In the genomic region with DNA sequence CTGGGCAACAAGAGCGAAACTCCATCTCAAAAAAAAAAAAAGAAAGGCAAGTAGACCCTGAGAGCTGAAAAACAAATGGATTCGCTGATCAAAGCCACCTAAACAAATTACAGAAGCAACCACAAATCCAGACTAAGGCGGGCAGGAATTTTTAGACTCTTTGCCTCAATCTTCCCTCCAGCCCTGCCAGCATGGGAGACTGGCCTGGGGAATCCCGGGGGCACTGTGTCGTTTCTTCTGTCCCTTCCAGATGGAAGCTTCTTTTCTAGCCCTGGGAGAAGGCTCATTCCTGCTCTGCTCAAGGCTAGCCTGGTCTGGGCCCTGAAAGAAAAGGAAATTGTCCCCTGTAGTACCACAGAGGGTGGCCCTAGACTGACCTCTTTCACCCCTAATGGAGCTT, we compare ENCODE assay signal across 24 cellular contexts. TPM values are rescaled to one million over a fixed set of nuclear protein-coding genes. Genes with fewer than 3 reads are reported as not detected.
DNase-seq lines count a peak whose midpoint lies in the region; ATAC-seq, FAIRE-seq and TF ChIP-seq lines count a peak whose summit lies in the region.
"Had no signal": no experiment of that assay in that cellular context is flagged by ENCODE, and none has a peak within 500 bp of the region (broad histone marks: within the 10 kb centered on the region; RNA-seq: fewer than 3 reads in every experiment).

No MANE protein-coding gene starts in this region.

- H3K4me1 ChIP-seq in heart right ventricle (peaks cover 3 to 39% (median 33%) of the 10 kb centered on the region in 9 donors), left lung (peaks cover 0 to 25% of the 10 kb centered on the region in 2 donors), gastrocnemius medialis (peaks cover 16 to 18% of the 10 kb centered on the region in 2 donors), uterus (peaks cover 0 to 8% of the 10 kb centered on the region in 2 donors)

- peak overlapping the region in 9 of 10 donors; percentile 26 to 84 (median 76) for H3K27ac ChIP-seq in heart right ventricle
- peak overlapping the region; percentile 62 to 72 for H3K27ac ChIP-seq in left lung
- peak overlapping the region; percentile 67 to 82 (median 73) for H3K27ac ChIP-seq in gastrocnemius medialis
- H3K27ac ChIP-seq in uterus, result peak overlapping the region; percentile 70 to 87

- H3K9me3 ChIP-seq in heart right ventricle, result no peaks in the 10 kb centered on the region
- H3K9me3 ChIP-seq in left lung, result no peaks in the 10 kb centered on the region
- H3K9me3 ChIP-seq in gastrocnemius medialis, result no peaks in the 10 kb centered on the region
- no peaks in the 10 kb centered on the region for H3K9me3 ChIP-seq in uterus

- in situ Hi-C loops in gastrocnemius medialis (cut with MboI; ENCODE audit: low sequenced_read_pairs in 4 of 4), result no loop called here

- DNase-seq in heart right ventricle (no peak), left cardiac atrium (no peak), left lung (no peak), gastrocnemius medialis (no peak), uterus (no peak), frontal cortex (ENCODE audit: low spot score in 2 of 2) (no peak), NCI-H2171 treated with DMSO at 0.1 percent for 48 hours (lab: John Stamatoyannopoulos, UW) (no peak)
- DNase-seq in activated CD8-positive, alpha-beta memory T cell treated with anti-CD3 and anti-CD28 coated beads, Interleukin-2, amount 50 U/mL, for 4 hours, result no peak
- DNase-seq: 8988T; activated CD4-positive, alpha-beta T cell treated with anti-CD3 and anti-CD28 coated beads, Interleukin-2, amount 50 U/mL, for 1 hour; activated CD8-positive, alpha-beta memory T cell treated with anti-CD3 and anti-CD28 coated beads, Interleukin-2, amount 50 U/mL, for 48 hours; activated naive CD8-positive, alpha-beta T cell treated with anti-CD3 and anti-CD28 coated beads, Interleukin-2, amount 10 ng/mL, durations not matched to agents 7 days and 5 days; H9; hippocampal formation; islet precursor cell; Kasumi-1; NCI-H1092; NCI-H1930; NCI-H345; PC-3; T-helper 17 cell had no signal

- H3K4me3 ChIP-seq in heart right ventricle (no peak overlapping the region), left lung (no peak overlapping the region), gastrocnemius medialis (no peak overlapping the region), uterus (no peak overlapping the region)

- TF ChIP-seq POLR2A in gastrocnemius medialis (IDR thresholded peaks at IDR 0.05) (no peak), uterus (IDR thresholded peaks at IDR 0.05) (no peak)

- WGBS in heart right ventricle, 2 donors, result 91 to 93% methylated on average over 5 of the region's 5 CpGs

- H3K27me3 ChIP-seq in heart right ventricle, result no peaks in the 10 kb centered on the region
- no peaks in the 10 kb centered on the region for H3K27me3 ChIP-seq in left lung
- no peaks in the 10 kb centered on the region for H3K27me3 ChIP-seq in gastrocnemius medialis
- H3K27me3 ChIP-seq in uterus, result no peaks in the 10 kb centered on the region

- no peaks in the 10 kb centered on the region for H3K36me3 ChIP-seq in heart right ventricle
- no peaks in the 10 kb centered on the region for H3K36me3 ChIP-seq in left lung
- H3K36me3 ChIP-seq in gastrocnemius medialis, result no peaks in the 10 kb centered on the region
- H3K36me3 ChIP-seq in uterus, result no peaks in the 10 kb centered on the region

- no peak for TF ChIP-seq CTCF in heart right ventricle (IDR thresholded peaks at IDR 0.05)
- no peak for TF ChIP-seq CTCF in left lung (IDR thresholded peaks at IDR 0.05)
- no peak for TF ChIP-seq CTCF in gastrocnemius medialis (IDR thresholded peaks at IDR 0.05 in 4 of 5, conservative IDR thresholded peaks at IDR 0.05 in 1 of 5)
- no peak for TF ChIP-seq CTCF in uterus (IDR thresholded peaks at IDR 0.05)

- ATAC-seq in heart right ventricle (no peak), left cardiac atrium (no peak), left lung (no peak), gastrocnemius medialis (no peak)
- ATAC-seq: PC-3, T-helper 17 cell had no signal

- no peak for FAIRE-seq in frontal cortex (lab: Jason Lieb, UNC)
- FAIRE-seq: endometrium, HTR-8/SVneo had no signal

- intact Hi-C loops in heart right ventricle (cut with DNase I), result no loop called here
- intact Hi-C loops in left cardiac atrium (cut with DNase I), result no loop called here
- intact Hi-C loops in left lung (cut with DNase I), result no loop called here
- intact Hi-C loops in gastrocnemius medialis (cut with DNase I; ENCODE audit: low total_unique reads), result no loop called here
- intact Hi-C loops in uterus (cut with DNase I; ENCODE audit: low total_unique reads), result no loop called here

RNA-seq across cellular contexts. Expression of gene SERPINE1, which starts 15.6 kb away (rescaled TPM):
- total RNA-seq in heart right ventricle, result 10 to 100 TPM in 3 of 10 donors, 1 to 10 TPM in 7; 1.2 to 67.8 (median 4.6) TPM
- 100 to 1,000 TPM in 1 of 2 donors, 1 to 10 TPM in 1; 2.1 to 269 TPM for polyA plus RNA-seq in heart right ventricle
- 10 to 100 TPM in 1 of 2 donors, 1 to 10 TPM in 1; 2.4 to 41.6 TPM for total RNA-seq in left cardiac atrium
- total RNA-seq in left lung, result 10 to 100 TPM; 59.4 to 80.5 TPM
- total RNA-seq in gastrocnemius medialis, result 10 to 100 TPM in 3 of 4 donors, 1 to 10 TPM in 1; 5.9 to 21.7 (median 12.3) TPM
- total RNA-seq in uterus, result 10 to 100 TPM in 1 of 4 donors, 1 to 10 TPM in 2, under 1 TPM in 1; 0.51 to 10.6 (median 5.5) TPM
- under 0.01 TPM for total RNA-seq in frontal cortex
- total RNA-seq: SK-MEL-5 had no signal

RNA-seq across cellular contexts. Expression of gene TRIM56, which starts 26.0 kb away (rescaled TPM):
- 10 to 100 TPM; 12.8 to 28.4 (median 16.7) TPM for total RNA-seq in heart right ventricle
- 10 to 100 TPM in 1 of 2 donors, 1 to 10 TPM in 1; 5.8 to 12.9 TPM for polyA plus RNA-seq in heart right ventricle
- 10 to 100 TPM; 20.7 to 22.4 TPM for total RNA-seq in left cardiac atrium
- 10 to 100 TPM; 42.8 to 55.6 TPM for total RNA-seq in left lung
- 10 to 100 TPM in 1 of 4 donors, 1 to 10 TPM in 3; 4.2 to 11.4 (median 6.9) TPM for total RNA-seq in gastrocnemius medialis
- total RNA-seq in uterus, result 10 to 100 TPM in 3 of 4 donors, 1 to 10 TPM in 1; 9.7 to 73.0 (median 26.3) TPM
- total RNA-seq in frontal cortex, result 0.82 TPM

RNA-seq across cellular contexts. Expression of gene AP1S1, which starts 43.0 kb away (rescaled TPM):
- total RNA-seq in heart right ventricle (10 to 100 TPM in 7 of 10 donors, 1 to 10 TPM in 3; 7.8 to 15.2 (median 11.2) TPM), left cardiac atrium (10 to 100 TPM; 14.9 to 18.9 TPM), left lung (10 to 100 TPM; 39.4 to 48.7 TPM), gastrocnemius medialis (10 to 100 TPM in 3 of 4 donors, 1 to 10 TPM in 1; 5.5 to 24.4 (median 15.6) TPM), uterus (10 to 100 TPM in 3 of 4 donors, 1 to 10 TPM in 1; 9.2 to 59.6 (median 30.2) TPM), frontal cortex (139 TPM)
- 10 to 100 TPM; 16.1 to 33.1 TPM for polyA plus RNA-seq in heart right ventricle

RNA-seq across cellular contexts. Expression of gene VGF, which starts 54.1 kb away (rescaled TPM):
- total RNA-seq in heart right ventricle, result not detected
- under 1 TPM in 1 of 2 donors, not detected in 1; 0.17 TPM for polyA plus RNA-seq in heart right ventricle
- total RNA-seq in left cardiac atrium, result not detected
- total RNA-seq in left lung, result not detected
- total RNA-seq in gastrocnemius medialis, result not detected
- total RNA-seq in uterus, result under 1 TPM in 1 of 4 donors, not detected in 3; 0.14 TPM
- total RNA-seq in frontal cortex, result 7.7 TPM
- total RNA-seq: T-helper 17 cell had no signal
